In genomic region chrX:49172280-49172780, GRCh38 we compare ENCODE assay signal across 8 cellular contexts. TPM values are rescaled to one million over a fixed set of nuclear protein-coding genes. Genes with fewer than 3 reads are reported as not detected.
DNase-seq lines count a peak whose midpoint lies in the region; ATAC-seq and TF ChIP-seq lines count a peak whose summit lies in the region.

No MANE protein-coding gene starts in this region.

- H3K27me3 ChIP-seq in BLaER1 (0 out of 2 replicates have a peak, but pooled peaks cover 5% of the 10 kb centered on the region), PC-9 (ENCODE audit: insufficient read depth, low read depth) (no peaks in the 10 kb centered on the region)

- H3K36me3 ChIP-seq in BLaER1 (peaks cover 32% of the 10 kb centered on the region), PC-9 (ENCODE audit: low read depth) (no peaks in the 10 kb centered on the region)

- peak; percentile 57 to 63 for DNase-seq in PC-9
- peak; percentile 51 for DNase-seq in activated T-helper 9 cell treated with anti-CD3 and anti-CD28 coated beads, Interleukin-2, amount 50 U/mL, for 16 hours (ENCODE audit: low read depth)
- peak; percentile 36 for DNase-seq in germinal center (ENCODE audit: low spot score)
- no peak for DNase-seq in progenitor cell of endocrine pancreas (ENCODE audit: low spot score, unreplicated experiment)
- DNase-seq in kidney glomerular epithelial cell (lab: John Stamatoyannopoulos, UW): no peak

- peaks cover 19% of the 10 kb centered on the region for H3K36me3 Mint-ChIP-seq in progenitor cell of endocrine pancreas (ENCODE audit: insufficient read depth)

- no TSS peak for BruUV-seq in PC-9 (replicated peaks; lab: Mats Ljungman, UMichigan)

- no peaks in the 10 kb centered on the region for H3F3A ChIP-seq in PC-9 (ENCODE audit: insufficient read depth, low read depth)

- H3K9me2 ChIP-seq in PC-9 (ENCODE audit: insufficient read depth): no peaks in the 10 kb centered on the region

- H3K4me3 ChIP-seq in BLaER1 (peak overlapping the region; percentile 70), PC-9 (peak overlapping the region; percentile 56; the same call in 1 of the 2 replicates)

- peaks cover 4% of the 10 kb centered on the region for H3K9me3 Mint-ChIP-seq in progenitor cell of endocrine pancreas (ENCODE audit: low read depth)

- TF ChIP-seq CTCF in PC-9 (conservative IDR thresholded peaks at IDR 0.05): no peak
- no peak for TF ChIP-seq CTCF in progenitor cell of endocrine pancreas (IDR thresholded peaks at IDR 0.05; ENCODE audit: unreplicated experiment)

- H3K9me3 ChIP-seq in BLaER1 (peaks cover 31% of the 10 kb centered on the region), PC-9 (ENCODE audit: insufficient read depth, low read depth) (no peaks in the 10 kb centered on the region)

- H4K20me1 ChIP-seq in BLaER1 (no peaks in the 10 kb centered on the region), PC-9 (ENCODE audit: insufficient read depth) (no peaks in the 10 kb centered on the region)

- no peak overlapping the region for H2AFZ ChIP-seq in PC-9

- H3K4me1 Mint-ChIP-seq in progenitor cell of endocrine pancreas (ENCODE audit: low read depth): peaks cover 2% of the 10 kb centered on the region

- CTCF ChIA-PET in PC-9 (lab: Charles Lee): no interaction called here

- peaks cover 28% of the 10 kb centered on the region for H3K27me3 Mint-ChIP-seq in progenitor cell of endocrine pancreas

- peak overlapping the region; percentile 73 for H3K27ac ChIP-seq in BLaER1
- no peak overlapping the region for H3K27ac ChIP-seq in PC-9

- H3K9ac ChIP-seq in BLaER1: peak overlapping the region; percentile 78

- H3K4me2 ChIP-seq in BLaER1: peak overlapping the region; percentile 77
- H3K4me2 ChIP-seq in PC-9: peak overlapping the region; percentile 64

- peaks cover 31% of the 10 kb centered on the region for H3K4me1 ChIP-seq in BLaER1
- H3K4me1 ChIP-seq in PC-9 (replicated peaks; ENCODE audit: insufficient read depth): no peaks in the 10 kb centered on the region

- no peaks in the 10 kb centered on the region for H3K79me2 ChIP-seq in PC-9 (ENCODE audit: low read depth)

- no peak overlapping the region for H3K27ac Mint-ChIP-seq in progenitor cell of endocrine pancreas

- POLR2A ChIA-PET in PC-9 (lab: Charles Lee; ENCODE audit: unreplicated experiment): interaction anchor here (0.7 kb wide), 2 partner anchors 10 to 17 kb away, joined by 3 to 5 read pairs; partner anchors contain the start of gene MAGIX

- ATAC-seq in GM19395 (IDR thresholded peaks at IDR 0.05; ENCODE audit: unreplicated experiment): peak; percentile 65
- ATAC-seq in HG03469 (IDR thresholded peaks at IDR 0.05; ENCODE audit: unreplicated experiment): peak; percentile 68

- intact Hi-C loops in PC-9 (cut with micrococcal nuclease; ENCODE audit: unreplicated experiment): loop anchor here (5.0 kb wide), 1 partner anchor 50 kb away; the partner anchor contains the start of gene GPKOW

- H3K4me3 Mint-ChIP-seq in progenitor cell of endocrine pancreas (ENCODE audit: low read depth): peak overlapping the region; percentile 65

RNA-seq across cellular contexts. Expression of gene PLP2, which starts 0.6 kb away (rescaled TPM):
- total RNA-seq in PC-9 (2021) (90.0 and 94.5 TPM in 2 replicates), progenitor cell of endocrine pancreas (3.9 and 6.3 TPM in 2 replicates)

RNA-seq across cellular contexts. Expression of gene MAGIX, which starts 9.8 kb away (rescaled TPM):
- total RNA-seq in PC-9 (2021) (1.8 and 2.0 TPM in 2 replicates), progenitor cell of endocrine pancreas (3.1 and 5.0 TPM in 2 replicates)

RNA-seq across cellular contexts. Expression of gene PRICKLE3, which starts 13.8 kb away (rescaled TPM):
- total RNA-seq in PC-9 (2021) (13.1 and 13.5 TPM in 2 replicates), progenitor cell of endocrine pancreas (6.2 and 8.8 TPM in 2 replicates)

RNA-seq across cellular contexts. Expression of gene SYP, which starts 27.7 kb away (rescaled TPM):
- 0.44 and 0.63 TPM in 2 replicates for total RNA-seq in PC-9 (2021)
- total RNA-seq in progenitor cell of endocrine pancreas: 10.1 and 11.4 TPM in 2 replicates

RNA-seq across cellular contexts. Expression of gene GPKOW, which starts 48.8 kb away (rescaled TPM):
- total RNA-seq in PC-9 (2021) (12.8 and 17.6 TPM in 2 replicates), progenitor cell of endocrine pancreas (15.6 and 16.5 TPM in 2 replicates)

Comparison
In these comparisons a context has a peak if more than half of its experiments do, and no peak if none do; other contexts are left out.
1. DNase-seq: peak in PC-9 (2 of 2), activated T-helper 9 cell treated with anti-CD3 and anti-CD28 coated beads, Interleukin-2, amount 50 U/mL, for 16 hours (single experiment) and germinal center (single experiment); none in progenitor cell of endocrine pancreas (single experiment) and kidney glomerular epithelial cell (single experiment).
2. RNA of gene PLP2, which starts 0.6 kb away (total RNA-seq): 90.0 to 94.5 TPM in PC-9; 3.9 to 6.3 TPM in progenitor cell of endocrine pancreas; every median in the first group is over 10 times any median in the second.